33 cellular contexts compared by ENCODE assay signal in genomic region chr11:37259734-37260133, GRCh38.
"Had no signal": no experiment of that assay in that cellular context is flagged by ENCODE, and none has a peak within 500 bp of the region (broad histone marks: within the 10 kb centered on the region; RNA-seq: fewer than 3 reads in every experiment).

No MANE protein-coding gene starts in this region.

- H3K4me1 Mint-ChIP-seq: activated B cell treated with CpG ODN at 0.5 μM for 24 hours; activated CD8-positive, alpha-beta memory T cell treated with anti-CD3 and anti-CD28 coated beads, Interleukin-2, amount 10 ng/mL, durations not matched to agents 7 days and 5 days; activated naive CD4-positive, alpha-beta T cell treated with anti-CD3 and anti-CD28 coated beads, Interleukin-2, amount 50 U/mL, for 24 hours; activated naive CD8-positive, alpha-beta T cell treated with anti-CD3 and anti-CD28 coated beads for 36 hours; activated naive CD8-positive, alpha-beta T cell treated with anti-CD3 and anti-CD28 coated beads, Interleukin-2, amount 50 U/mL, for 24 hours; T-helper 17 cell had no signal

- H3K4me3 ChIP-seq: adrenal gland, body of pancreas had no signal

- H3K36me3 Mint-ChIP-seq: activated CD4-positive, alpha-beta memory T cell treated with anti-CD3 and anti-CD28 coated beads for 36 hours; activated CD8-positive, alpha-beta memory T cell treated with anti-CD3 and anti-CD28 coated beads, Interleukin-2, amount 10 ng/mL, durations not matched to agents 7 days and 5 days; activated naive CD4-positive, alpha-beta T cell treated with anti-CD3 and anti-CD28 coated beads, Interleukin-2, amount 50 U/mL, for 24 hours; activated naive CD8-positive, alpha-beta T cell treated with anti-CD3 and anti-CD28 coated beads for 36 hours had no signal

- H3K27me3 Mint-ChIP-seq: activated B cell treated with CpG ODN at 0.5 μM for 24 hours; activated CD4-positive, alpha-beta memory T cell treated with anti-CD3 and anti-CD28 coated beads for 36 hours; activated CD8-positive, alpha-beta memory T cell treated with anti-CD3 and anti-CD28 coated beads, Interleukin-2, amount 10 ng/mL, durations not matched to agents 7 days and 5 days; activated naive CD4-positive, alpha-beta T cell treated with anti-CD3 and anti-CD28 coated beads, Interleukin-2, amount 50 U/mL, for 24 hours; activated naive CD8-positive, alpha-beta T cell treated with anti-CD3 and anti-CD28 coated beads for 36 hours; activated naive CD8-positive, alpha-beta T cell treated with anti-CD3 and anti-CD28 coated beads, Interleukin-2, amount 50 U/mL, for 24 hours; T-helper 17 cell had no signal

- FAIRE-seq: colon, frontal cortex had no signal

- ATAC-seq: activated CD4-positive, CD25-positive, alpha-beta regulatory T cell treated with anti-CD3 and anti-CD28 coated beads, Interleukin-2, amount 50 U/mL, for 24 hours; activated CD8-positive, alpha-beta memory T cell treated with anti-CD3 and anti-CD28 coated beads, Interleukin-2, amount 10 ng/mL, durations not matched to agents 7 days and 5 days; activated CD8-positive, alpha-beta T cell treated with anti-CD3 and anti-CD28 coated beads, Interleukin-2, amount 10 ng/mL, durations not matched to agents 7 days and 5 days; activated naive CD8-positive, alpha-beta T cell treated with anti-CD3 and anti-CD28 coated beads, Interleukin-2, amount 50 U/mL, for 24 hours; body of pancreas; esophagus mucosa; T-helper 17 cell had no signal

- H3K27ac ChIP-seq: adrenal gland, body of pancreas, WERI-Rb-1 had no signal

- DNase-seq: activated B cell treated with CpG ODN at 0.5 μM for 24 hours; activated CD4-positive, alpha-beta memory T cell treated with anti-CD3 and anti-CD28 coated beads for 36 hours; activated CD4-positive, alpha-beta T cell treated with anti-CD3 and anti-CD28 coated beads for 48 hours; activated CD8-positive, alpha-beta memory T cell treated with anti-CD3 and anti-CD28 coated beads, Interleukin-2, amount 10 ng/mL, durations not matched to agents 7 days and 5 days; activated CD8-positive, alpha-beta memory T cell treated with anti-CD3 and anti-CD28 coated beads, Interleukin-2, amount 50 U/mL, for 4 hours; activated CD8-positive, alpha-beta T cell treated with anti-CD3 and anti-CD28 coated beads, Interleukin-2, amount 10 ng/mL, durations not matched to agents 7 days and 5 days; activated effector memory CD4-positive, alpha-beta T cell treated with anti-CD3 and anti-CD28 coated beads, Interleukin-2, amount 50 U/mL, for 16 hours; activated naive CD4-positive, alpha-beta T cell treated with anti-CD3 and anti-CD28 coated beads for 36 hours; activated naive CD8-positive, alpha-beta T cell treated with anti-CD3 and anti-CD28 coated beads for 36 hours; activated naive CD8-positive, alpha-beta T cell treated with anti-CD3 and anti-CD28 coated beads, Interleukin-2, amount 50 U/mL, for 24 hours; activated T-cell treated with anti-CD3 and anti-CD28 coated beads, Interleukin-2, amount 50 U/mL, for 1 hour; activated T-cell treated with anti-CD3 and anti-CD28 coated beads, Interleukin-2, amount 50 U/mL, for 48 hours; adrenal gland; amygdala; aorta; body of pancreas; caudate nucleus; cortex of kidney; dermis blood vessel endothelial cell; effector CD8-positive, alpha-beta T cell; foreskin fibroblast; head of caudate nucleus; T-helper 17 cell; T1000; WERI-Rb-1 had no signal

- H3K4me1 ChIP-seq: adrenal gland, body of pancreas had no signal

- H3K36me3 ChIP-seq: adrenal gland, WERI-Rb-1 had no signal

- H3K4me3 Mint-ChIP-seq: activated B cell treated with CpG ODN at 0.5 μM for 24 hours; activated CD4-positive, alpha-beta memory T cell treated with anti-CD3 and anti-CD28 coated beads for 36 hours; activated CD8-positive, alpha-beta memory T cell treated with anti-CD3 and anti-CD28 coated beads, Interleukin-2, amount 10 ng/mL, durations not matched to agents 7 days and 5 days; activated CD8-positive, alpha-beta T cell treated with anti-CD3 and anti-CD28 coated beads, Interleukin-2, amount 10 ng/mL, durations not matched to agents 7 days and 5 days; activated naive CD4-positive, alpha-beta T cell treated with anti-CD3 and anti-CD28 coated beads for 36 hours; activated naive CD4-positive, alpha-beta T cell treated with anti-CD3 and anti-CD28 coated beads, Interleukin-2, amount 50 U/mL, for 24 hours; activated naive CD8-positive, alpha-beta T cell treated with anti-CD3 and anti-CD28 coated beads for 36 hours; activated naive CD8-positive, alpha-beta T cell treated with anti-CD3 and anti-CD28 coated beads, Interleukin-2, amount 50 U/mL, for 24 hours; activated T-helper 1 cell treated with anti-CD3 and anti-CD28 coated beads, Interleukin-12 subunit alpha, Interleukin-12 subunit beta, Interleukin-2, Interleukin-4 antibody, amounts not matched to agents 30 ng/mL and 10 ng/mL and 1 ng/mL, durations not matched to agents 14 hours and 24 hours and 36 hours; T-helper 17 cell; T-helper 2 cell treated with Interferon-gamma antibody and Interleukin-4, amounts not matched to agents 5 μg/mL and 100 μg/mL, for 36 hours had no signal

- H3K9me3 ChIP-seq: adrenal gland, body of pancreas had no signal

- H3K27ac Mint-ChIP-seq: activated B cell treated with CpG ODN at 0.5 μM for 24 hours; activated CD4-positive, alpha-beta memory T cell treated with anti-CD3 and anti-CD28 coated beads for 36 hours; activated CD8-positive, alpha-beta memory T cell treated with anti-CD3 and anti-CD28 coated beads, Interleukin-2, amount 10 ng/mL, durations not matched to agents 7 days and 5 days; activated CD8-positive, alpha-beta T cell treated with anti-CD3 and anti-CD28 coated beads, Interleukin-2, amount 10 ng/mL, durations not matched to agents 7 days and 5 days; activated naive CD4-positive, alpha-beta T cell treated with anti-CD3 and anti-CD28 coated beads for 36 hours; activated naive CD4-positive, alpha-beta T cell treated with anti-CD3 and anti-CD28 coated beads, Interleukin-2, amount 50 U/mL, for 24 hours; activated naive CD8-positive, alpha-beta T cell treated with anti-CD3 and anti-CD28 coated beads for 36 hours; activated naive CD8-positive, alpha-beta T cell treated with anti-CD3 and anti-CD28 coated beads, Interleukin-2, amount 50 U/mL, for 24 hours; activated T-helper 1 cell treated with anti-CD3 and anti-CD28 coated beads, Interleukin-12 subunit alpha, Interleukin-12 subunit beta, Interleukin-2, Interleukin-4 antibody, amounts not matched to agents 30 ng/mL and 10 ng/mL and 1 ng/mL, durations not matched to agents 14 hours and 24 hours and 36 hours; activated T-helper 2 cell treated with anti-CD3 and anti-CD28 coated beads, Interferon-gamma antibody, Interleukin-2, Interleukin-4, amounts not matched to agents 10 μg/mL and 5 μg/mL and 100 μg/mL, durations not matched to agents 14 hours and 24 hours and 36 hours; T-helper 17 cell; T-helper 2 cell treated with Interferon-gamma antibody and Interleukin-4, amounts not matched to agents 5 μg/mL and 100 μg/mL, for 36 hours had no signal

- H3K27me3 ChIP-seq: adrenal gland, body of pancreas had no signal
